8 cellular contexts compared by ENCODE assay signal in the genomic region with DNA sequence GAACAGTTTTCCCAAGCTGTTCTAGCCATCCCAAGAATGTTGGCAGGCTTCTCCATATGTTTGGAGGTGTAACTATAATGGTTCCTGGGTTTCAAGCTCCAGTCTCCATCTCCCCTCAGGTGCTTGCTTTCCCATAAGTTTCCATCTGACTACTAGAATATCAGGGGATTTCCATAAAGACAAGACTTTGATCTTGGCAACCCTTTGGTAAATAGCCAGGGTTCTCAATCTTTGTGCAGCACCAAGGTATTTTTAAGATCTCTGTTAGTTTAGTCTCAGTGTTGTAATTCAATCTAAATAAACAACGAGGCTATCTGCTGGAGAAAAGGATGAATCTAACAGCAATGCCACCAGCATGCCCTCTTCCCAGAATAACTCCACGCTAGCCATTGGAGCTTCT. TPM values are rescaled to one million over a fixed set of nuclear protein-coding genes. Genes with fewer than 3 reads are reported as not detected.
"Had no signal": no experiment of that assay in that cellular context is flagged by ENCODE, and none has a peak within 500 bp of the region (broad histone marks: within the 10 kb centered on the region; RNA-seq: fewer than 3 reads in every experiment).

No MANE protein-coding gene starts in this region.

RNA-seq across cellular contexts. Expression of a gene that starts 56.7 kb away (rescaled TPM):
- total RNA-seq: ascending aorta, body of pancreas, bronchial epithelial cell, K562, Peyer's patch, Right ventricle myocardium superior, SJCRH30 had no signal
- polyA plus RNA-seq: K562, SK-N-SH had no signal
